Comparison of ENCODE assay signal across 9 cellular contexts in the genomic region with DNA sequence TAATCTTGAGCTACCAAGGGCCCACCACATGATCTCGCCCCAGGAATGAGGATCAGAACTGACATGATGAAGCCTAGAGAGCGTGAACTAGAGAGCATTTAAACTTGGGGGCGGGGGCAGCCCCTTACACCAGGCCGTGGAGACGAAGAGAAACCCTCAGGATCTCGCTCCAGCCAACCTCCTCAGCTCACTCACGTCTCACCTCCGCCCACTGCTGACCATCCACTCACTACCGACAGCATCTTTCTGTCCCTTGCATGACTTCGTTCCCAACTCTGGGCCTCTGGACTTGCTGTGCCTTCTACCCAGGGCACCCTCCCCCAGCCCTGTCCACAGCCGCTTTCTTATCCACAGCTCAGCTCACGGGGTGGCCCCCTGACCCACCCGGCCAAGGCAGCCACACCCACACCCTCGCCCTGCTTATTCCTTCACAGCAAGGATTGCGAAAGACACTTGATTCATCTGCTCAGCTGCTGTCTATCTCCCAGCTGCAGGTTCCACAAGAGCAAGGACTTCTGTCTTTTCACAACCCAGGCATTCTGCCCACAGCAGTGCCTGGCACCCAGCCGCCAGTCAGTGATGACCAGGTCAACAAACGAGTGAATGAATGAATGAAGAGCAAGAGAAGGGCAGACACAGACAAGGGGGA. TPM values are rescaled to one million over a fixed set of nuclear protein-coding genes. Genes with fewer than 3 reads are reported as not detected.
DNase-seq lines count a peak whose midpoint lies in the region; ATAC-seq and TF ChIP-seq lines count a peak whose summit lies in the region.
"Had no signal": no experiment of that assay in that cellular context is flagged by ENCODE, and none has a peak within 500 bp of the region (broad histone marks: within the 10 kb centered on the region; RNA-seq: fewer than 3 reads in every experiment).

No MANE protein-coding gene starts in this region.

- H3K36me3 ChIP-seq in osteoblast (ENCODE audit: insufficient read depth, low read length), result peaks cover 2% of the 10 kb centered on the region

- H3K4me2 ChIP-seq in osteoblast (ENCODE audit: insufficient read depth, low read length), result peak overlapping the region; percentile 33

- no peaks in the 10 kb centered on the region for H3K27me3 ChIP-seq in osteoblast (ENCODE audit: insufficient read depth, low read length)

- TF ChIP-seq CTCF in fibroblast of pulmonary artery (IDR thresholded peaks at IDR 0.05; ENCODE audit: low read length, missing control alignments) (no peak), osteoblast (IDR thresholded peaks at IDR 0.05; ENCODE audit: extremely low read depth, low read depth, low read length) (no peak)

- H3K4me3 ChIP-seq in fibroblast of pulmonary artery (replicated peaks; ENCODE audit: low read depth, low read length) (no peak overlapping the region), osteoblast (ENCODE audit: insufficient read depth, low read length) (no peak overlapping the region)

- no peak for ATAC-seq in GM19351 (IDR thresholded peaks at IDR 0.05; ENCODE audit: unreplicated experiment)

- DNase-seq in Caki2 (ENCODE audit: low read depth), result peak; percentile 38
- peak; percentile 71 for DNase-seq in NOMO-1 treated with DMSO at 0.1 percent for 48 hours (lab: John Stamatoyannopoulos, UW; ENCODE audit: unreplicated experiment)
- peak; percentile 56 for DNase-seq in fibroblast of pulmonary artery (ENCODE audit: low read depth)
- peak; percentile 90 for DNase-seq in osteoblast (ENCODE audit: insufficient read length, low spot score, missing footprints)
- no peak for DNase-seq in NCI-H1417 (lab: John Stamatoyannopoulos, UW)
- DNase-seq in mucosa of gallbladder (ENCODE audit: low spot score), result no peak
- DNase-seq in stimulated activated CD4-positive, alpha-beta T cell treated with anti-CD3 and anti-CD28 coated beads, Interleukin-2, amount 100 ng/mL, for 48 hours, result no peak
- DNase-seq: activated CD4-positive, alpha-beta T cell treated with anti-CD3 and anti-CD28 coated beads for 48 hours had no signal

- H3K27ac ChIP-seq in osteoblast (ENCODE audit: low read depth, low read length), result peak overlapping the region; percentile 19

- no peaks in the 10 kb centered on the region for H3K9me3 ChIP-seq in osteoblast (ENCODE audit: low read depth, low read length)

- in situ Hi-C loops in Caki2 (cut with HindIII; ENCODE audit: low pct_unique_long_range_greater_than_20kb, low sequenced_read_pairs), result no loop called here

- peaks cover 19% of the 10 kb centered on the region for H4K20me1 ChIP-seq in osteoblast (ENCODE audit: insufficient read depth, low read length)

- peaks cover 11% of the 10 kb centered on the region for H3K4me1 ChIP-seq in osteoblast (ENCODE audit: insufficient read depth, low read length)

- H2AFZ ChIP-seq in osteoblast (ENCODE audit: low read length), result no peak overlapping the region

- peaks cover 81% of the 10 kb centered on the region for H3K79me2 ChIP-seq in osteoblast (ENCODE audit: insufficient read depth, low read length)

RNA-seq across cellular contexts. Expression of gene STX2, which starts 6.4 kb away (rescaled TPM):
- total RNA-seq in Caki2 (2014; rRNA removed; shearing (Covaris generic); ENCODE audit: low replicate concordance), result 26.6 and 30.8 TPM in 2 replicates
- total RNA-seq in osteoblast, result 31.2 and 43.8 TPM in 2 replicates
- 16.2 TPM for total RNA-seq in mucosa of gallbladder

RNA-seq across cellular contexts. Expression of gene RAN, which starts 39.2 kb away (rescaled TPM):
- 870 and 896 TPM in 2 replicates for total RNA-seq in Caki2 (2014; rRNA removed; shearing (Covaris generic); ENCODE audit: low replicate concordance)
- total RNA-seq in osteoblast, result 355 and 436 TPM in 2 replicates
- 318 TPM for total RNA-seq in mucosa of gallbladder

Comparison
In these comparisons a context has a peak if more than half of its experiments do, and no peak if none do; other contexts are left out.
1. DNase-seq: peak in Caki2 (single experiment), NOMO-1 treated with DMSO at 0.1 percent for 48 hours (single experiment), fibroblast of pulmonary artery (single experiment) and osteoblast (single experiment); none in NCI-H1417 (0 of 3), mucosa of gallbladder (single experiment) and stimulated activated CD4-positive, alpha-beta T cell treated with anti-CD3 and anti-CD28 coated beads, Interleukin-2, amount 100 ng/mL, for 48 hours (0 of 2).